12 cellular contexts compared by ENCODE assay signal in genomic region chr9:125749951-125750655, GRCh38. TPM values are rescaled to one million over a fixed set of nuclear protein-coding genes. Genes with fewer than 3 reads are reported as not detected.
A peak's percentile ranks its signal among the peaks of the same experiment; 100 is the strongest.
DNase-seq lines count a peak whose midpoint lies in the region; ATAC-seq and TF ChIP-seq lines count a peak whose summit lies in the region.
"Had no signal": no experiment of that assay in that cellular context is flagged by ENCODE, and none has a peak within 500 bp of the region (broad histone marks: within the 10 kb centered on the region; RNA-seq: fewer than 3 reads in every experiment).

No MANE protein-coding gene starts in this region.

- POLR2A ChIA-PET in naive thymus-derived CD4-positive, alpha-beta T cell (lab: Charles Lee): interaction anchor here (0.5 to 2.3 kb wide), 4 partner anchors 9 to 414 kb away, joined by 3 to 10 read pairs (median 6); no protein-coding TSS in a partner anchor

- H3K9ac ChIP-seq in Loucy (ENCODE audit: low read depth, low read length, poor library complexity, severe bottlenecking): peak overlapping the region; percentile 91

- peak overlapping the region in 7 of 9 donors; percentile 24 to 88 (median 70) for H3K27ac Mint-ChIP-seq in naive thymus-derived CD4-positive, alpha-beta T cell
- H3K27ac Mint-ChIP-seq: activated CD8-positive, alpha-beta T cell treated with anti-CD3 and anti-CD28 coated beads for 36 hours had no signal

- H3K79me2 ChIP-seq in Loucy (ENCODE audit: insufficient read depth, low read length): peaks cover 79% of the 10 kb centered on the region

- H3K36me3 Mint-ChIP-seq in naive thymus-derived CD4-positive, alpha-beta T cell: peaks cover 0 to 5% (median 0%) of the 10 kb centered on the region in 5 donors

- peaks cover 7% of the 10 kb centered on the region; the same call in 1 of the 2 replicates for H3F3A ChIP-seq in Loucy (ENCODE audit: low read depth)

- H3K27me3 Mint-ChIP-seq in naive thymus-derived CD4-positive, alpha-beta T cell: peaks cover 0 to 12% (median 0%) of the 10 kb centered on the region in 5 donors
- H3K27me3 Mint-ChIP-seq: activated CD8-positive, alpha-beta T cell treated with anti-CD3 and anti-CD28 coated beads for 36 hours; effector memory CD8-positive, alpha-beta T cell had no signal

- no peaks in the 10 kb centered on the region for H3K9me3 ChIP-seq in Loucy (ENCODE audit: insufficient read depth, low read depth, low read length)
- H3K9me3 ChIP-seq in naive thymus-derived CD4-positive, alpha-beta T cell (ENCODE audit: control insufficient read depth in 2 of 3, low read length in 3 of 3): no peaks in the 10 kb centered on the region
- H3K9me3 ChIP-seq: testis had no signal

- no peaks in the 10 kb centered on the region for H3K27me3 ChIP-seq in Loucy (ENCODE audit: insufficient read depth, low read length, poor library complexity, severe bottlenecking)
- H3K27me3 ChIP-seq in naive thymus-derived CD4-positive, alpha-beta T cell (ENCODE audit: control insufficient read depth in 2 of 2, insufficient read depth in 2 of 2, low read length in 2 of 2): no peaks in the 10 kb centered on the region
- H3K27me3 ChIP-seq: testis had no signal

- no peaks in the 10 kb centered on the region for H3K9me2 ChIP-seq in Loucy (replicated peaks; ENCODE audit: low read depth, low read length)

- peaks cover 0 to 3% (median 0%) of the 10 kb centered on the region in 11 donors for H3K9me3 Mint-ChIP-seq in naive thymus-derived CD4-positive, alpha-beta T cell
- H3K9me3 Mint-ChIP-seq: activated CD8-positive, alpha-beta T cell treated with anti-CD3 and anti-CD28 coated beads for 36 hours; effector memory CD8-positive, alpha-beta T cell had no signal

- peaks cover 62% of the 10 kb centered on the region for H3K4me1 ChIP-seq in Loucy (ENCODE audit: insufficient read depth, low read length, poor library complexity, severe bottlenecking)
- H3K4me1 ChIP-seq in naive thymus-derived CD4-positive, alpha-beta T cell (ENCODE audit: control insufficient read depth in 2 of 2, insufficient read depth in 2 of 2, low read length in 2 of 2): peaks cover 0 to 4% of the 10 kb centered on the region in 2 donors

- H3K4me2 ChIP-seq in Loucy (ENCODE audit: low read depth, low read length, poor library complexity, severe bottlenecking): peak overlapping the region; percentile 84

- peaks cover 71% of the 10 kb centered on the region for H4K20me1 ChIP-seq in Loucy (ENCODE audit: insufficient read depth, low read length, poor library complexity, severe bottlenecking)

- ATAC-seq in naive thymus-derived CD4-positive, alpha-beta T cell: no peak
- ATAC-seq in GM18873 (IDR thresholded peaks at IDR 0.05; ENCODE audit: low FRiP score, unreplicated experiment): no peak
- no peak for ATAC-seq in GM21360 (IDR thresholded peaks at IDR 0.05; ENCODE audit: unreplicated experiment)
- ATAC-seq: activated CD8-positive, alpha-beta T cell treated with anti-CD3 and anti-CD28 coated beads for 36 hours; effector memory CD8-positive, alpha-beta T cell had no signal

- DNase-seq in DMS53 (lab: John Stamatoyannopoulos, UW): peak; percentile 33
- peak; percentile 72 for DNase-seq in choroid plexus epithelial cell (ENCODE audit: low read depth)
- DNase-seq in naive thymus-derived CD4-positive, alpha-beta T cell: no peak
- no peak for DNase-seq in stimulated activated naive CD4-positive, alpha-beta T cell treated with Interleukin-2 at 50 U/mL for 16 hours (lab: John Stamatoyannopoulos, UW)
- DNase-seq in activated effector memory CD4-positive, alpha-beta T cell treated with anti-CD3 and anti-CD28 coated beads, Interleukin-2, amount 50 U/mL, for 16 hours: no peak
- DNase-seq: activated CD8-positive, alpha-beta T cell treated with anti-CD3 and anti-CD28 coated beads for 36 hours; effector memory CD8-positive, alpha-beta T cell; NCI-H2227 treated with DMSO at 0.1 percent for 48 hours; testis had no signal

- H3K27ac ChIP-seq in naive thymus-derived CD4-positive, alpha-beta T cell (ENCODE audit: low read depth, low read length): peak overlapping the region; percentile 46
- H3K27ac ChIP-seq: testis had no signal

- TF ChIP-seq CTCF in Loucy (conservative IDR thresholded peaks at IDR 0.05; ENCODE audit: low read length) (no peak), choroid plexus epithelial cell (conservative IDR thresholded peaks at IDR 0.05; ENCODE audit: low read depth, low read length) (no peak)

- H3K36me3 ChIP-seq in Loucy (ENCODE audit: insufficient read depth, low read length): no peaks in the 10 kb centered on the region
- peaks cover 0 to 8% (median 0%) of the 10 kb centered on the region in 3 experiments for H3K36me3 ChIP-seq in naive thymus-derived CD4-positive, alpha-beta T cell (ENCODE audit: control insufficient read depth in 2 of 3, insufficient read depth in 3 of 3, low read length in 3 of 3)

- CTCF ChIA-PET in naive thymus-derived CD4-positive, alpha-beta T cell (lab: Charles Lee): interaction anchor here (1.1 kb wide), 1 partner anchor 9 kb away, joined by 3 read pairs; no protein-coding TSS in a partner anchor

- H3K4me1 Mint-ChIP-seq in naive thymus-derived CD4-positive, alpha-beta T cell: peaks cover 17 to 53% (median 42%) of the 10 kb centered on the region in 7 donors

- intact Hi-C loops in naive thymus-derived CD4-positive, alpha-beta T cell (cut with micrococcal nuclease): loop anchor here (1.0 to 10.0 kb wide), 6 partner anchors 16 to 1165 kb away; partner anchors contain the start of genes GOLGA1 (in 1 of the 2), RABEPK (in 1 of the 2) and RALGPS1 (in 1 of the 2)

- H3K4me3 ChIP-seq in Loucy (ENCODE audit: low read length, poor library complexity, severe bottlenecking) (peak overlapping the region; percentile 79), choroid plexus epithelial cell (ENCODE audit: low read depth, low read length) (peak overlapping the region; percentile 87)
- no peak overlapping the region for H3K4me3 ChIP-seq in naive thymus-derived CD4-positive, alpha-beta T cell (ENCODE audit: low read length)
- H3K4me3 ChIP-seq: testis had no signal

- H3K4me3 Mint-ChIP-seq in naive thymus-derived CD4-positive, alpha-beta T cell: peak overlapping the region; percentile 1 to 95 (median 93)

- no peak overlapping the region for H2AFZ ChIP-seq in Loucy (ENCODE audit: low read length)

RNA-seq across cellular contexts. Expression of gene PBX3, which starts 2.9 kb away (rescaled TPM):
- total RNA-seq in naive thymus-derived CD4-positive, alpha-beta T cell: 10 to 100 TPM; 15.6 to 38.1 (median 22.0) TPM
- 1 to 10 TPM; 3.6 to 6.1 TPM for polyA plus RNA-seq in naive thymus-derived CD4-positive, alpha-beta T cell

RNA-seq across cellular contexts. Expression of gene MAPKAP1, which starts 43.1 kb away (rescaled TPM):
- 10 to 100 TPM; 41.3 to 63.8 (median 55.8) TPM for total RNA-seq in naive thymus-derived CD4-positive, alpha-beta T cell
- 10 to 100 TPM; 52.5 to 73.6 TPM for polyA plus RNA-seq in naive thymus-derived CD4-positive, alpha-beta T cell

Comparison
In these comparisons a context has a peak if more than half of its experiments do, and no peak if none do; other contexts are left out.
1. DNase-seq: peak in DMS53 (single experiment) and choroid plexus epithelial cell (single experiment); none in naive thymus-derived CD4-positive, alpha-beta T cell (0 of 9), stimulated activated naive CD4-positive, alpha-beta T cell treated with Interleukin-2 at 50 U/mL for 16 hours (single experiment) and activated effector memory CD4-positive, alpha-beta T cell treated with anti-CD3 and anti-CD28 coated beads, Interleukin-2, amount 50 U/mL, for 16 hours (single experiment).